In the genomic region with DNA sequence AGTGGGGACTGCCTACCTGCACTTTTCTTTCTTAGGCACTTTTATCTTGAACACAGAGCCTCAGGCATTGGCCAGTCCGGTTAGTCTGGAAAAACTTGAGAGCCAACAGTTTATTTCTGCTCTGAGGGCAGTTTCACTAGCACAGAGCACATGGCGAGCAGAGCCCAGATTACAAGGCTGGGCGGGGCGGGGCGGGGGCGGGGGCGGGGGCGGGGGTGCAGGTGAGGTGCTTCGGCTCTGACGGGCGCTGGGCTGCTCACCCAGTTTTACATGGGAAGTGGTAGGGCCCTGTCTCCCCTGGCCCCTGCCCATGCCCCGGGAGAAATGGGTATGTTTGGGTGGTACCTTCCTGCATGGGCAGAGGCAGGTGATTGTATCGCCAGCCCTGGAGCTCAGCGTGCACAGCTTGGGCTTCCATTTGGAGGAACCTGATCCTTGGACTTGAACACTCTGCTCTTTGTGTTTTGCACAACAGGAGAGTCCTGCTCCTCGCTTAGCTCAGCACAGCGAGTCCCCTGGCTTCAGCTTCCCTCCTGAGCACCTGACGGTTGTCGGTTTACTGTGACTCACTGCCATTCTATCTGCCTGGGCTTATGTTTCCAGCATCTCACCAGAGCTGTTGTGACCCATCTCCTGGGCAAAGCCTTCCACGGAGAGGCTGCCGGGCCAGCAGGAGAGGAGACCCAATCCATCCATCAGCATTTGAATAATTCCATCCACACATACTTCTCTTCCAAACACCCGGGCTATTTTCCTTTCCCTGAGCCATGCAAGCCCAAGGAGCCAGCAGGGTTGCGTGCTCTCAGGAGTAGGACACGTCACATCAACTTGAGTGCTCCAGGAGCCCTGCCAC, we compare ENCODE assay signal across 8 cellular contexts.
A peak's percentile ranks its signal among the peaks of the same experiment; 100 is the strongest.
DNase-seq lines count a peak whose midpoint lies in the region; ATAC-seq, FAIRE-seq and TF ChIP-seq lines count a peak whose summit lies in the region.

No MANE protein-coding gene starts in this region.

- peaks cover 73 to 82% of the 10 kb centered on the region in 2 donors for H3K4me1 Mint-ChIP-seq in immature natural killer cell

- no peaks in the 10 kb centered on the region for H3K9me3 Mint-ChIP-seq in immature natural killer cell

- peak; percentile 87 for FAIRE-seq in GM18507 (lab: Jason Lieb, UNC)

- no peak for DNase-seq in GM18507 (ENCODE audit: extremely low spot score, insufficient read length, low read depth)
- no peak for DNase-seq in SK-N-MC (ENCODE audit: low read depth, low spot score)
- peak; percentile 42 for DNase-seq in activated naive CD8-positive, alpha-beta T cell treated with anti-CD3 and anti-CD28 coated beads, Interleukin-2, amount 50 U/mL, for 16 hours (ENCODE audit: low read depth, low spot score)
- no peak for DNase-seq in immature natural killer cell
- DNase-seq in stimulated activated CD4-positive, alpha-beta T cell treated with anti-CD3 and anti-CD28 coated beads, Interleukin-2, amount 100 ng/mL, for 4 hours (ENCODE audit: low read depth): peak; percentile 59
- no peak for DNase-seq in BE2C
- DNase-seq in mesenteric fat pad (ENCODE audit: low spot score): no peak

- H3K4me1 ChIP-seq in BE2C: peaks cover 28% of the 10 kb centered on the region

- H3K36me3 ChIP-seq in SK-N-MC (ENCODE audit: insufficient read depth, low read length) (no peaks in the 10 kb centered on the region), BE2C (no peaks in the 10 kb centered on the region)

- TF ChIP-seq CTCF in BE2C (IDR thresholded peaks at IDR 0.05; ENCODE audit: low read depth, low read length): no peak

- peak overlapping the region; percentile 65; the same call in 1 of the 2 replicates for H3K4me3 ChIP-seq in SK-N-MC
- H3K4me3 ChIP-seq in BE2C (ENCODE audit: low read depth, low read length): no peak overlapping the region

- peak overlapping the region; percentile 98 to 100 (median 100) for H3K27ac Mint-ChIP-seq in immature natural killer cell

- H3K4me3 Mint-ChIP-seq in immature natural killer cell: peak overlapping the region; percentile 83 to 94 (median 87)

- no peak overlapping the region for H3K9ac ChIP-seq in SK-N-MC (ENCODE audit: insufficient read length)

- H3K27ac ChIP-seq in SK-N-MC: peak overlapping the region; percentile 60; the same call in 1 of the 2 replicates

- H3K27me3 ChIP-seq in BE2C: no peaks in the 10 kb centered on the region

- peaks cover 22 to 43% (median 27%) of the 10 kb centered on the region in 3 donors for H3K27me3 Mint-ChIP-seq in immature natural killer cell (ENCODE audit: low read depth in 3 of 3)

- H3K36me3 Mint-ChIP-seq in immature natural killer cell: peaks cover 0 to 3% (median 0%) of the 10 kb centered on the region in 3 donors

- peak; percentile 14 for ATAC-seq in HG03196 (IDR thresholded peaks at IDR 0.05; ENCODE audit: unreplicated experiment)

- H3K9me3 ChIP-seq in SK-N-MC (ENCODE audit: low read depth, low read length) (no peaks in the 10 kb centered on the region), BE2C (no peaks in the 10 kb centered on the region)

Comparison
In these comparisons a context has a peak if more than half of its experiments do, and no peak if none do; other contexts are left out.
1. DNase-seq: peak in activated naive CD8-positive, alpha-beta T cell treated with anti-CD3 and anti-CD28 coated beads, Interleukin-2, amount 50 U/mL, for 16 hours (single experiment) and stimulated activated CD4-positive, alpha-beta T cell treated with anti-CD3 and anti-CD28 coated beads, Interleukin-2, amount 100 ng/mL, for 4 hours (single experiment); none in GM18507 (single experiment), SK-N-MC (single experiment), immature natural killer cell (0 of 3), BE2C (single experiment) and mesenteric fat pad (single experiment).